11 cellular contexts compared by ENCODE assay signal in the genomic region with DNA sequence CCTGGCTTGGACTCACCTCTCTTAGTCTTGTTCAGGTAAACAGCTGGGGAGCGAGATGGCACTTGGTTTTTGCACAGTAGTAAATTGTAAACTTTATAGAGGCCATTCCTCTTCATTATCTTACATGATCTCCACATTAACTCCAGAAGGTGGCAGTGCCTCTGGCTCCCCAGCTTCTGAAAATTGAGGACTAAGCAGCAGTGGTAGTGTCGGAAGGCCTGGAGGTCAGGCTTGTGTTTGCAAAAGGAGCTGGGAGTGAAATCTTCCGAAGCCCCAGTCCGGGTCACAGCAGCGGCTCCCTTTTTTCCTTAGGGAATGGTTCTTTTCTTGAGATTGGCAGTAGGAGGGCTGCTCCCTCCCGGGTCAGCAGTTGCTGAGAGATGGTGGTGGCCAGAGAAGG.
DNase-seq lines count a peak whose midpoint lies in the region; ATAC-seq, FAIRE-seq and TF ChIP-seq lines count a peak whose summit lies in the region.
"Had no signal": no experiment of that assay in that cellular context is flagged by ENCODE, and none has a peak within 500 bp of the region (broad histone marks: within the 10 kb centered on the region; RNA-seq: fewer than 3 reads in every experiment).

No MANE protein-coding gene starts in this region.

- no peak overlapping the region for H2BK12ac ChIP-seq in H1 (ENCODE audit: low read depth, low read length)

- H4K8ac ChIP-seq in H1 (ENCODE audit: extremely low read depth, insufficient read depth, low read length), result peak overlapping the region; percentile 28; the same call in 1 of the 2 replicates

- POLR2A ChIA-PET in H1 (lab: Charles Lee; ENCODE audit: partially characterized antibody), result no interaction called here

- CTCF ChIA-PET in H1 (lab: Charles Lee; ENCODE audit: partially characterized antibody), result interaction anchor here (0.5 to 1.2 kb wide), 6 partner anchors 15 to 1192 kb away, joined by 3 to 4 read pairs (median 4); no protein-coding TSS in a partner anchor

- H3K9ac ChIP-seq in H1 (replicated peaks in 1 of 4; ENCODE audit: extremely low read depth in 1 of 4, low read depth in 3 of 4, low read length in 3 of 4), result no peak overlapping the region

- H3K27me3 ChIP-seq in cardiac muscle cell, result no peaks in the 10 kb centered on the region
- H3K27me3 ChIP-seq in H1 (replicated peaks in 1 of 4; ENCODE audit: control insufficient read depth in 3 of 4, extremely low read depth in 1 of 4, insufficient read depth in 3 of 4, low read length in 3 of 4), result no peaks in the 10 kb centered on the region
- H3K27me3 ChIP-seq in muscle layer of duodenum (ENCODE audit: low read depth, low read length), result no peaks in the 10 kb centered on the region

- peak overlapping the region; percentile 54; the same call in 1 of the 2 replicates for H3K18ac ChIP-seq in H1 (ENCODE audit: extremely low read depth, low read length)

- no peak overlapping the region for H3K23ac ChIP-seq in H1 (ENCODE audit: insufficient read length)

- TF ChIP-seq CTCF in cardiac muscle cell (IDR thresholded peaks at IDR 0.05; ENCODE audit: low read depth, low read length) (no peak), H1 (IDR thresholded peaks at IDR 0.05; ENCODE audit: control extremely low read depth in 1 of 3, insufficient read depth in 1 of 3, low read depth in 1 of 3, low read length in 3 of 3) (peak in 1 of 3 experiments; percentile 17; a peak in 1 of 4 replicates)

- no peak overlapping the region for H3K14ac ChIP-seq in H1 (ENCODE audit: insufficient read length)

- TF ChIP-seq RAD21 in H1 (IDR thresholded peaks at IDR 0.05 in 1 of 2, conservative IDR thresholded peaks at IDR 0.05 in 1 of 2; ENCODE audit: low read depth in 2 of 2, low read length in 2 of 2), result peak; percentile 25 to 41; a peak in 3 of 4 replicates

- H3K27ac ChIP-seq in cardiac muscle cell (peak overlapping the region; percentile 39), H1 (ENCODE audit: low read depth, low read length) (no peak overlapping the region), muscle layer of duodenum (ENCODE audit: low read length) (peak overlapping the region; percentile 75), urinary bladder (ENCODE audit: low read depth) (peak overlapping the region; percentile 13)

- H2BK20ac ChIP-seq in H1 (ENCODE audit: low read length), result no peak overlapping the region

- no peak overlapping the region for H4K91ac ChIP-seq in H1 (replicated peaks; ENCODE audit: insufficient read length, low read length)

- H2BK120ac ChIP-seq in H1 (replicated peaks; ENCODE audit: low read depth, low read length), result no peak overlapping the region

- H3K56ac ChIP-seq in H1 (replicated peaks; ENCODE audit: insufficient read length, low read depth, low read length), result no peak overlapping the region

- H3K4me2 ChIP-seq in H1 (ENCODE audit: insufficient read depth in 1 of 2, low read depth in 2 of 2, low read length in 2 of 2), result no peak overlapping the region

- H2AFZ ChIP-seq in H1 (ENCODE audit: low read length), result no peak overlapping the region

- peaks cover 8% of the 10 kb centered on the region; the same call in 1 of the 2 replicates for H3K79me1 ChIP-seq in H1 (ENCODE audit: low read depth, low read length)

- H2AK5ac ChIP-seq in H1 (ENCODE audit: low read depth, low read length), result no peak overlapping the region; the same call in 1 of the 2 replicates

- no peak overlapping the region for H2BK15ac ChIP-seq in H1 (ENCODE audit: low read length)

- H3K23me2 ChIP-seq in H1 (ENCODE audit: low read depth, low read length), result no peaks in the 10 kb centered on the region

- peaks cover 5% of the 10 kb centered on the region for H3K36me3 ChIP-seq in cardiac muscle cell
- H3K36me3 ChIP-seq in H1 (ENCODE audit: control insufficient read depth in 2 of 4, insufficient read depth in 4 of 4, low read length in 3 of 4), result peaks cover 0 to 3% (median 1%) of the 10 kb centered on the region in 4 experiments; a peak in 3 of 8 replicates
- peaks cover 0 to 8% of the 10 kb centered on the region in 2 donors for H3K36me3 ChIP-seq in muscle layer of duodenum (ENCODE audit: control insufficient read depth in 1 of 2, insufficient read depth in 2 of 2, low read length in 2 of 2)
- no peaks in the 10 kb centered on the region for H3K36me3 ChIP-seq in urinary bladder (ENCODE audit: insufficient read depth)

- no peak for TF ChIP-seq POLR2A in H1 (IDR thresholded peaks at IDR 0.05; ENCODE audit: control extremely low read depth in 1 of 2, low read depth in 2 of 2, low read length in 2 of 2)

- no peaks in the 10 kb centered on the region for H3K9me3 ChIP-seq in cardiac muscle cell (ENCODE audit: low read depth)
- no peaks in the 10 kb centered on the region for H3K9me3 ChIP-seq in H1 (ENCODE audit: insufficient read depth in 2 of 2, low read depth in 1 of 2, low read length in 1 of 2)
- H3K9me3 ChIP-seq in muscle layer of duodenum (ENCODE audit: control insufficient read depth in 1 of 2, low read length in 2 of 2), result no peaks in the 10 kb centered on the region

- peaks cover 0 to 77% of the 10 kb centered on the region in 2 experiments; a peak in 3 of 4 replicates for H3K79me2 ChIP-seq in H1 (ENCODE audit: control insufficient read depth in 1 of 2, insufficient read depth in 2 of 2, low read length in 2 of 2)

- peaks cover 0 to 1% of the 10 kb centered on the region in 2 experiments for H4K20me1 ChIP-seq in H1 (replicated peaks in 1 of 2; ENCODE audit: control insufficient read depth in 1 of 2, insufficient read depth in 2 of 2, low read length in 2 of 2)

- no peak for TF ChIP-seq EP300 in H1 (IDR thresholded peaks at IDR 0.05; ENCODE audit: borderline replicate concordance in 1 of 2, low read depth in 2 of 2, low read length in 2 of 2)

- H3K4ac ChIP-seq in H1 (replicated peaks; ENCODE audit: insufficient read length, low read depth, low read length), result no peak overlapping the region

- no peak overlapping the region for H3K4me3 ChIP-seq in cardiac muscle cell
- no peak overlapping the region for H3K4me3 ChIP-seq in H1 (ENCODE audit: extremely low read depth in 1 of 4, insufficient read depth in 2 of 4, low read depth in 3 of 4, low read length in 4 of 4)
- no peak overlapping the region for H3K4me3 ChIP-seq in muscle layer of duodenum (ENCODE audit: low read depth in 1 of 2, low read length in 2 of 2)
- no peak overlapping the region for H3K4me3 ChIP-seq in urinary bladder (ENCODE audit: low read depth, low read length)

- WGBS in H1 (ENCODE audit: extremely low coverage in 1 of 2, insufficient coverage in 1 of 2, insufficient read length in 1 of 2, insufficient replicate concordance in 2 of 2, low coverage in 1 of 2, low lambda C conversion rate in 2 of 2, missing lambda C conversion rate in 1 of 2), 2 experiments, result 82% methylated on average over 6 of the region's 6 CpGs; no CpG with 5 or more reads in 1 of the 2 experiments
- WGBS in urinary bladder, result 90% methylated on average over 6 of the region's 6 CpGs

- peaks cover 11% of the 10 kb centered on the region for H3K4me1 ChIP-seq in cardiac muscle cell (ENCODE audit: low read depth)
- H3K4me1 ChIP-seq in H1 (replicated peaks in 1 of 4; ENCODE audit: control insufficient read depth in 3 of 4, insufficient read depth in 4 of 4, low read length in 3 of 4), result peaks cover 0 to 9% (median 5%) of the 10 kb centered on the region in 4 experiments; a peak in 6 of 7 replicates
- peaks cover 18 to 44% of the 10 kb centered on the region in 2 donors for H3K4me1 ChIP-seq in muscle layer of duodenum (ENCODE audit: control insufficient read depth in 1 of 2, insufficient read depth in 2 of 2, low read length in 2 of 2)
- H3K4me1 ChIP-seq in urinary bladder (ENCODE audit: insufficient read depth), result peaks cover 2% of the 10 kb centered on the region

- no peak for FAIRE-seq in H1 (lab: Jason Lieb, UNC)
- FAIRE-seq: TTC549 had no signal

- in situ Hi-C loops in KBM-7 (cut with MboI; ENCODE audit: low pct_unique_long_range_greater_than_20kb, low sequenced_read_pairs), result no loop called here

- H2BK5ac ChIP-seq in H1 (ENCODE audit: low read depth, low read length), result peak overlapping the region; percentile 77; the same call in 1 of the 2 replicates

- intact Hi-C loops in Right ventricle myocardium inferior (cut with DNase I), result no loop called here

- no peak overlapping the region for H4K5ac ChIP-seq in H1 (ENCODE audit: insufficient read length, low read depth, low read length)

- DNase-seq in cardiac muscle cell (ENCODE audit: low read depth in 1 of 2, low spot score in 1 of 2) (no peak), Right ventricle myocardium inferior (ENCODE audit: missing footprints) (no peak), H1 (ENCODE audit: low read depth in 1 of 2, low spot score in 2 of 2) (no peak), NCI-H2029 (lab: John Stamatoyannopoulos, UW) (no peak), KBM-7 (no peak), COLO829 (ENCODE audit: low spot score) (no peak)
- DNase-seq: ACHN, NCI-H187 treated with DMSO at 0.1 percent for 48 hours had no signal

- ATAC-seq in Right ventricle myocardium inferior, result no peak
